In the genomic region with DNA sequence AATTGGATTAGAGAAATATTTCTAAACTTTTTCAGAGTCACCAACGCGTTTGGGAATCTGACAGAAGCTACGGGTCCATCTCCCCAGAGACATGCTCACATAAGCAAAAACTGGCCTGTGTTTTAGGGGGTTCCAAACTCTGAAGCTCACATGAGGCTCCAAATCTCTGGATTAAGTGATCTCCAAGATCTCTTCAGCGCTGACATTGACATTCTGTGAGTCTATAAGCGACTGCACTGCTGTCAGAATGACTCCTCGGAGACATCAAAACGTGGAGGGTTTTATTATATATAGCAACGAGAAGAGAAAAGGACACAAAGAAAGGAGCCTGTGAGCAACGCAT, we compare ENCODE assay signal across 8 cellular contexts. TPM values are rescaled to one million over a fixed set of nuclear protein-coding genes. Genes with fewer than 3 reads are reported as not detected.
DNase-seq lines count a peak whose midpoint lies in the region; ATAC-seq and TF ChIP-seq lines count a peak whose summit lies in the region.

No MANE protein-coding gene starts in this region.

- H3K4me3 Mint-ChIP-seq in activated CD4-positive, alpha-beta memory T cell treated with anti-CD3 and anti-CD28 coated beads, Interleukin-2, amount 10 ng/mL, durations not matched to agents 7 days and 5 days: peak overlapping the region; percentile 89

- H3K27ac ChIP-seq in HEK293 (ENCODE audit: extremely low read depth, low read depth, low read length) (no peak overlapping the region), iPS DF 6.9 (ENCODE audit: low read length) (no peak overlapping the region), spleen (peak overlapping the region; percentile 5 to 95 (median 92))

- WGBS in iPS DF 6.9 (ENCODE audit: insufficient coverage, insufficient read length): no CpG with 5 or more reads among the region's 9 CpGs
- 14 to 27% (median 25%) methylated on average over 9 of the region's 9 CpGs for WGBS in spleen, 5 donors

- no peaks in the 10 kb centered on the region for H3K36me3 Mint-ChIP-seq in activated CD4-positive, alpha-beta memory T cell treated with anti-CD3 and anti-CD28 coated beads, Interleukin-2, amount 10 ng/mL, durations not matched to agents 7 days and 5 days (ENCODE audit: low read depth)

- H3K27me3 ChIP-seq in iPS DF 6.9 (ENCODE audit: control insufficient read depth, insufficient read depth, low read length): peaks cover 4% of the 10 kb centered on the region; the same call in 1 of the 2 replicates
- no peaks in the 10 kb centered on the region for H3K27me3 ChIP-seq in spleen (replicated peaks in 1 of 7)

- H3K36me3 ChIP-seq in HEK293 (ENCODE audit: control insufficient read depth in 2 of 2, insufficient read depth in 1 of 2, low read length in 2 of 2): no peaks in the 10 kb centered on the region
- H3K36me3 ChIP-seq in iPS DF 6.9 (ENCODE audit: control insufficient read depth, insufficient read depth, low read length): no peaks in the 10 kb centered on the region
- H3K36me3 ChIP-seq in spleen: no peaks in the 10 kb centered on the region

- H3K9me3 Mint-ChIP-seq in activated CD4-positive, alpha-beta memory T cell treated with anti-CD3 and anti-CD28 coated beads, Interleukin-2, amount 10 ng/mL, durations not matched to agents 7 days and 5 days: no peaks in the 10 kb centered on the region

- TF ChIP-seq POLR2A in spleen (IDR thresholded peaks at IDR 0.05): no peak

- no peak for DNase-seq in activated CD4-positive, alpha-beta memory T cell treated with anti-CD3 and anti-CD28 coated beads, Interleukin-2, amount 10 ng/mL, durations not matched to agents 7 days and 5 days
- DNase-seq in iPS DF 6.9 (ENCODE audit: low read depth, low spot score) (no peak), spleen (no peak), cortex of kidney (lab: John Stamatoyannopoulos, UW) (no peak), NCI-H345 treated with DMSO at 0.1 percent for 48 hours (lab: John Stamatoyannopoulos, UW; ENCODE audit: unreplicated experiment) (no peak), omental fat pad (ENCODE audit: low spot score) (no peak)

- intact Hi-C loops in spleen (cut with DNase I; ENCODE audit: low total_unique reads): loop anchor here (5.0 kb wide), 1 partner anchor 176 kb away; no protein-coding TSS in a partner anchor

- no peak for TF ChIP-seq CTCF in HEK293 (tag by site-specific recombination; IDR thresholded peaks at IDR 0.05)
- no peak for TF ChIP-seq CTCF in spleen (IDR thresholded peaks at IDR 0.05 in 8 of 11, conservative IDR thresholded peaks at IDR 0.05 in 3 of 11)
- TF ChIP-seq CTCF in omental fat pad (IDR thresholded peaks at IDR 0.05): no peak

- H3K9me3 ChIP-seq in HEK293 (ENCODE audit: control insufficient read depth, insufficient read depth, low read depth, low read length) (no peaks in the 10 kb centered on the region), iPS DF 6.9 (ENCODE audit: control insufficient read depth, insufficient read depth, low read length) (no peaks in the 10 kb centered on the region), spleen (no peaks in the 10 kb centered on the region)

- peak overlapping the region; percentile 76 for H3K27ac Mint-ChIP-seq in activated CD4-positive, alpha-beta memory T cell treated with anti-CD3 and anti-CD28 coated beads, Interleukin-2, amount 10 ng/mL, durations not matched to agents 7 days and 5 days

- H3K4me1 Mint-ChIP-seq in activated CD4-positive, alpha-beta memory T cell treated with anti-CD3 and anti-CD28 coated beads, Interleukin-2, amount 10 ng/mL, durations not matched to agents 7 days and 5 days: peaks cover 25% of the 10 kb centered on the region

- CTCF ChIA-PET in HEK293 (lab: Yijun Ruan, JAX): interaction anchor here (0.6 to 1.2 kb wide), 12 partner anchors 13 to 537 kb away, joined by 3 to 9 read pairs (median 4); no protein-coding TSS in a partner anchor
- CTCF ChIA-PET in activated CD4-positive, alpha-beta memory T cell treated with anti-CD3 and anti-CD28 coated beads, Interleukin-2, amount 10 ng/mL, durations not matched to agents 7 days and 5 days (lab: Charles Lee): interaction anchor here (0.7 to 1.0 kb wide), 3 partner anchors 48 to 181 kb away, joined by 3 to 4 read pairs (median 3); no protein-coding TSS in a partner anchor

- no peaks in the 10 kb centered on the region for H3K27me3 Mint-ChIP-seq in activated CD4-positive, alpha-beta memory T cell treated with anti-CD3 and anti-CD28 coated beads, Interleukin-2, amount 10 ng/mL, durations not matched to agents 7 days and 5 days

- ATAC-seq in HG03175 (IDR thresholded peaks at IDR 0.05; ENCODE audit: unreplicated experiment) (no peak), omental fat pad (ENCODE audit: low FRiP score) (no peak)

- H3K4me1 ChIP-seq in HEK293 (ENCODE audit: control insufficient read depth, insufficient read depth, low read length) (no peaks in the 10 kb centered on the region), iPS DF 6.9 (ENCODE audit: control insufficient read depth, insufficient read depth, low read length) (peaks cover 2% of the 10 kb centered on the region; the same call in 1 of the 2 replicates), spleen (peaks cover 8 to 47% (median 31%) of the 10 kb centered on the region in 6 donors)

- H3K4me3 ChIP-seq in HEK293 (ENCODE audit: low read depth, low read length) (peak overlapping the region; percentile 27), iPS DF 6.9 (ENCODE audit: low read length) (peak overlapping the region; percentile 9; the same call in 1 of the 2 replicates), spleen (peak overlapping the region; percentile 76 to 92 (median 86))

- POLR2A ChIA-PET in HEK293 (lab: Yijun Ruan, JAX): no interaction called here
- POLR2A ChIA-PET in activated CD4-positive, alpha-beta memory T cell treated with anti-CD3 and anti-CD28 coated beads, Interleukin-2, amount 10 ng/mL, durations not matched to agents 7 days and 5 days (lab: Charles Lee): interaction anchor here (0.6 to 1.0 kb wide), 2 partner anchors 163 to 165 kb away, joined by 3 read pairs; a partner anchor contains a TSS

TF ChIP-seq in HEK293, 187 proteins besides CTCF, POLR2A, EP300 and RAD21:
- no peak; the same call in 1 of the 2 replicates for TF ChIP-seq ZNF335 (tag by site-specific recombination; conservative IDR thresholded peaks at IDR 0.05)
- TF ChIP-seq MEIS1 (CRISPR knock-in tag; IDR thresholded peaks at IDR 0.05; ENCODE audit: borderline replicate concordance): no peak
- no peak for TF ChIP-seq TRIM28 (IDR thresholded peaks at IDR 0.05; ENCODE audit: borderline replicate concordance, low read length)
TF ChIP-seq in HEK293: peak in this region for 0.

RNA-seq across cellular contexts. Expression of a gene that starts 0.6 kb away (rescaled TPM):
- total RNA-seq in activated CD4-positive, alpha-beta memory T cell treated with anti-CD3 and anti-CD28 coated beads, Interleukin-2, amount 10 ng/mL, durations not matched to agents 7 days and 5 days: 10 to 100 TPM in 1 of 2 experiments, 1 to 10 TPM in 1; 7.7 to 10.8 TPM
- total RNA-seq in spleen (10 to 100 TPM; 11.9 to 23.8 (median 17.4) TPM), omental fat pad (100 to 1,000 TPM in 1 of 4 donors, 10 to 100 TPM in 3; 27.3 to 111 (median 73.6) TPM)
- polyA plus RNA-seq in spleen: 1 to 10 TPM; 1.7 to 2.9 (median 2.3) TPM

Comparison
In these comparisons a context has a peak if more than half of its experiments do, and no peak if none do; other contexts are left out.
1. H3K27ac ChIP-seq: peak in spleen (8 of 8); none in HEK293 (single experiment) and iPS DF 6.9 (single experiment).
2. H3K4me3 ChIP-seq: peak in every context shown above with its lines; median percentile 86 in spleen; 27 in HEK293; 9 in iPS DF 6.9.